Comparison of ENCODE assay signal across 19 cellular contexts in the genomic region with DNA sequence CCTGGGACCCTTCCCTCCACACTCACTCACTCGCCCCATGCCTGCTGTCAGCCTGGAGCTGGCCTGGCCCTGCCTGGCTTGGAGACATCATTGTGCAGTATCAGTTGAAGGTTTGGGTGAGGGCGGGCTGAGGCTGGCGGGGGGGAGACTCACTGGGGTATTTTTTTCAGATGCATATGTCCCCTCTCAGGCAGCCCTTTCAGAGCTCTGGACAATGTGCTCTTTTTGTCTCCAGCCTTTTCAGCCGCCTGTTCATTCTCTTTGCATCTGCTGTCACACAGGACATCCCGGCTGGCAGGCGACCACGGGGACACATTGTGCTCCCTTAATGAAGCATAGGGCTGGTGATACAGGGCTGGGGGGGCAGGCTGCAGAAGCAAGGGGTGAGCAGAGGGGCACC. TPM values are rescaled to one million over a fixed set of nuclear protein-coding genes. Genes with fewer than 3 reads are reported as not detected.
DNase-seq lines count a peak whose midpoint lies in the region; ATAC-seq and TF ChIP-seq lines count a peak whose summit lies in the region.
"Had no signal": no experiment of that assay in that cellular context is flagged by ENCODE, and none has a peak within 500 bp of the region (broad histone marks: within the 10 kb centered on the region; RNA-seq: fewer than 3 reads in every experiment).

No MANE protein-coding gene starts in this region.

- no peaks in the 10 kb centered on the region for H3K9me3 ChIP-seq in HUES48 (ENCODE audit: control insufficient read depth, insufficient read depth, low read length)
- H3K9me3 ChIP-seq in endodermal cell (ENCODE audit: control insufficient read depth, low read length), result no peaks in the 10 kb centered on the region
- no peaks in the 10 kb centered on the region for H3K9me3 ChIP-seq in neural progenitor cell (ENCODE audit: low read depth)

- no peaks in the 10 kb centered on the region for H3K79me2 ChIP-seq in neural progenitor cell (ENCODE audit: low read depth)

- H4K20me1 ChIP-seq in neural progenitor cell (ENCODE audit: low read depth), result no peaks in the 10 kb centered on the region

- H3K27ac Mint-ChIP-seq in endodermal cell (no peak overlapping the region), neural progenitor cell (peak overlapping the region; percentile 94)
- H3K27ac Mint-ChIP-seq in activated CD4-positive, alpha-beta T cell treated with anti-CD3 and anti-CD28 coated beads, Interleukin-2, amount 10 ng/mL, durations not matched to agents 24 days and 14 days, result no peak overlapping the region
- H3K27ac Mint-ChIP-seq: CD8-positive, alpha-beta T cell; IgD-negative memory B cell had no signal

- peak overlapping the region; percentile 9 for H3K4me2 ChIP-seq in neural progenitor cell

- H3K36me3 ChIP-seq in HUES48 (ENCODE audit: control insufficient read depth, insufficient read depth, low read length) (no peaks in the 10 kb centered on the region), endodermal cell (ENCODE audit: control insufficient read depth, insufficient read depth, low read length) (no peaks in the 10 kb centered on the region), neural progenitor cell (no peaks in the 10 kb centered on the region)

- intact Hi-C loops in activated CD4-positive, alpha-beta T cell treated with anti-CD3 and anti-CD28 coated beads, Interleukin-2, amount 10 ng/mL, durations not matched to agents 24 days and 14 days (cut with micrococcal nuclease), result loop anchor here (5.0 kb wide), 1 partner anchor 42 kb away; no protein-coding TSS in a partner anchor

- 91 to 95% methylated on average over 3 to 7 of the region's 7 CpGs for WGBS in endodermal cell (ENCODE audit: insufficient coverage in 1 of 2, insufficient read length in 1 of 2), 2 experiments

- H3F3A ChIP-seq in neural progenitor cell (ENCODE audit: low read depth), result no peaks in the 10 kb centered on the region

- H3K9ac ChIP-seq in HUES48 (ENCODE audit: low read depth, low read length), result no peak overlapping the region
- H3K9ac ChIP-seq in endodermal cell (ENCODE audit: extremely low read depth, low read length, poor library complexity, severe bottlenecking), result no peak overlapping the region
- no peak overlapping the region for H3K9ac ChIP-seq in neural progenitor cell

- H3K4me1 ChIP-seq in HUES48 (ENCODE audit: control insufficient read depth, insufficient read depth, low read length), result peaks cover 43% of the 10 kb centered on the region
- no peaks in the 10 kb centered on the region for H3K4me1 ChIP-seq in endodermal cell (ENCODE audit: control insufficient read depth, insufficient read depth, low read length)
- H3K4me1 ChIP-seq in neural progenitor cell, result peaks cover 34% of the 10 kb centered on the region

- H3K9me3 Mint-ChIP-seq in endodermal cell, result peaks cover 3% of the 10 kb centered on the region
- peaks cover 8% of the 10 kb centered on the region for H3K9me3 Mint-ChIP-seq in neural progenitor cell
- H3K9me3 Mint-ChIP-seq in activated CD4-positive, alpha-beta T cell treated with anti-CD3 and anti-CD28 coated beads, Interleukin-2, amount 10 ng/mL, durations not matched to agents 24 days and 14 days, result no peaks in the 10 kb centered on the region
- H3K9me3 Mint-ChIP-seq: CD8-positive, alpha-beta T cell; IgD-negative memory B cell had no signal

- peaks cover 31% of the 10 kb centered on the region for H3K4me1 Mint-ChIP-seq in endodermal cell
- peaks cover 46% of the 10 kb centered on the region for H3K4me1 Mint-ChIP-seq in neural progenitor cell
- peaks cover 45% of the 10 kb centered on the region for H3K4me1 Mint-ChIP-seq in activated CD4-positive, alpha-beta T cell treated with anti-CD3 and anti-CD28 coated beads, Interleukin-2, amount 10 ng/mL, durations not matched to agents 24 days and 14 days
- H3K4me1 Mint-ChIP-seq: IgD-negative memory B cell had no signal

- no peaks in the 10 kb centered on the region for H3K27me3 ChIP-seq in HUES48 (ENCODE audit: control insufficient read depth, insufficient read depth, low read length)
- peaks cover 6% of the 10 kb centered on the region for H3K27me3 ChIP-seq in endodermal cell (ENCODE audit: control insufficient read depth, insufficient read depth, low read length, poor library complexity, severe bottlenecking)
- H3K27me3 ChIP-seq in neural progenitor cell, result no peaks in the 10 kb centered on the region

- H2AFZ ChIP-seq in neural progenitor cell (replicated peaks), result no peak overlapping the region

- H3K27ac ChIP-seq in HUES48 (ENCODE audit: low read depth, low read length) (peak overlapping the region; percentile 42), endodermal cell (ENCODE audit: low read depth, low read length) (peak overlapping the region; percentile 81), neural progenitor cell (no peak overlapping the region)
- H3K27ac ChIP-seq: HL-60 had no signal

- H3K27me3 Mint-ChIP-seq in endodermal cell (ENCODE audit: insufficient read depth), result peaks cover 39% of the 10 kb centered on the region
- peaks cover 12% of the 10 kb centered on the region for H3K27me3 Mint-ChIP-seq in neural progenitor cell (ENCODE audit: insufficient read depth, low read depth)
- peaks cover 6% of the 10 kb centered on the region for H3K27me3 Mint-ChIP-seq in activated CD4-positive, alpha-beta T cell treated with anti-CD3 and anti-CD28 coated beads, Interleukin-2, amount 10 ng/mL, durations not matched to agents 24 days and 14 days

- ATAC-seq in GM21447 (IDR thresholded peaks at IDR 0.05; ENCODE audit: unreplicated experiment), result no peak
- ATAC-seq: CD8-positive, alpha-beta T cell; Panc1 had no signal

- peak; percentile 22 for DNase-seq in Ammon's horn (ENCODE audit: low spot score)
- DNase-seq in endodermal cell, result no peak
- peak; percentile 57 for DNase-seq in neural progenitor cell (ENCODE audit: low spot score)
- no peak for DNase-seq in HT-29 (ENCODE audit: low spot score)
- DNase-seq in activated CD4-positive, alpha-beta T cell treated with anti-CD3 and anti-CD28 coated beads, Interleukin-2, amount 10 ng/mL, durations not matched to agents 24 days and 14 days, result no peak
- no peak for DNase-seq in NCI-H2196 (lab: John Stamatoyannopoulos, UW; ENCODE audit: unreplicated experiment)
- DNase-seq: Calu3; CD8-positive, alpha-beta T cell; EL; Karpas-422; NCI-H1417 treated with DMSO at 0.1 percent for 48 hours; NCI-H187 treated with DMSO at 0.1 percent for 48 hours; NCI-H345; NCI-H526 had no signal

- no peak for TF ChIP-seq CTCF in endodermal cell (conservative IDR thresholded peaks at IDR 0.05)
- TF ChIP-seq CTCF in neural progenitor cell (IDR thresholded peaks at IDR 0.05), result no peak

- H3K36me3 Mint-ChIP-seq in endodermal cell (ENCODE audit: low read depth) (peaks cover 4% of the 10 kb centered on the region), neural progenitor cell (no peaks in the 10 kb centered on the region)
- H3K36me3 Mint-ChIP-seq in activated CD4-positive, alpha-beta T cell treated with anti-CD3 and anti-CD28 coated beads, Interleukin-2, amount 10 ng/mL, durations not matched to agents 24 days and 14 days (ENCODE audit: low read depth), result no peaks in the 10 kb centered on the region
- H3K36me3 Mint-ChIP-seq: CD8-positive, alpha-beta T cell; IgD-negative memory B cell had no signal

- H3K4me3 Mint-ChIP-seq in endodermal cell, result no peak overlapping the region
- no peak overlapping the region for H3K4me3 Mint-ChIP-seq in neural progenitor cell
- no peak overlapping the region for H3K4me3 Mint-ChIP-seq in activated CD4-positive, alpha-beta T cell treated with anti-CD3 and anti-CD28 coated beads, Interleukin-2, amount 10 ng/mL, durations not matched to agents 24 days and 14 days
- H3K4me3 Mint-ChIP-seq: CD8-positive, alpha-beta T cell had no signal

- no peak overlapping the region for H3K4me3 ChIP-seq in HUES48 (ENCODE audit: low read depth, low read length)
- H3K4me3 ChIP-seq in endodermal cell (ENCODE audit: low read length), result no peak overlapping the region
- H3K4me3 ChIP-seq in neural progenitor cell, result no peak overlapping the region

RNA-seq across cellular contexts. Expression of gene PARP11, which starts 57.0 kb away (rescaled TPM):
- total RNA-seq in endodermal cell (10 to 100 TPM; 15.3 to 30.3 TPM), neural progenitor cell (ENCODE audit: low replicate concordance) (11.1 and 12.2 TPM in 2 replicates)
- 15.6 TPM for polyA plus RNA-seq in endodermal cell (2013, experiment 1 of 2)
- 16.7 TPM for polyA plus RNA-seq in endodermal cell (2013, experiment 2 of 2)
- 0.60 and 1.3 TPM in 2 replicates for total RNA-seq in HT-29 (2014; rRNA removed; shearing (Covaris generic))
- total RNA-seq in activated CD4-positive, alpha-beta T cell treated with anti-CD3 and anti-CD28 coated beads, Interleukin-2, amount 10 ng/mL, durations not matched to agents 24 days and 14 days, result 11.4 and 14.8 TPM in 2 replicates

Comparison
In these comparisons a context has a peak if more than half of its experiments do, and no peak if none do; other contexts are left out.
1. DNase-seq: peak in Ammon's horn (single experiment) and neural progenitor cell (single experiment); none in endodermal cell (single experiment), HT-29 (single experiment), activated CD4-positive, alpha-beta T cell treated with anti-CD3 and anti-CD28 coated beads, Interleukin-2, amount 10 ng/mL, durations not matched to agents 24 days and 14 days (single experiment) and NCI-H2196 (single experiment).